ENCODE assay signal across 1 cellular context in genomic region chr18:35564795-35565453, GRCh38.
TF ChIP-seq lines count a peak whose summit lies in the region.

No MANE protein-coding gene starts in this region.

TF ChIP-seq in SK-N-SH, 30 proteins besides CTCF, POLR2A, EP300 and RAD21 (continued from another document):
- TF ChIP-seq CHD2 (IDR thresholded peaks at IDR 0.05; ENCODE audit: low read length, partially characterized antibody) (no peak), FOXJ3 (CRISPR knock-in tag; IDR thresholded peaks at IDR 0.05) (no peak), RXRA (IDR thresholded peaks at IDR 0.05; ENCODE audit: borderline replicate concordance, low read depth) (no peak), SIN3A (IDR thresholded peaks at IDR 0.05; ENCODE audit: borderline replicate concordance, low read depth, low read length) (no peak), POLR2AphosphoS5 (IDR thresholded peaks at IDR 0.05; ENCODE audit: low read depth, low read length) (no peak), TCF12 (IDR thresholded peaks at IDR 0.05) (no peak), MEF2A (IDR thresholded peaks at IDR 0.05; ENCODE audit: borderline replicate concordance, low read depth) (no peak), ZBTB33 (IDR thresholded peaks at IDR 0.05; ENCODE audit: borderline replicate concordance, low read depth) (no peak), RFX5 (IDR thresholded peaks at IDR 0.05; ENCODE audit: low read length) (no peak), GATA2 (CRISPR knock-in tag; IDR thresholded peaks at IDR 0.05) (no peak)
